ENCODE assay signal across 8 cellular contexts in the genomic region with DNA sequence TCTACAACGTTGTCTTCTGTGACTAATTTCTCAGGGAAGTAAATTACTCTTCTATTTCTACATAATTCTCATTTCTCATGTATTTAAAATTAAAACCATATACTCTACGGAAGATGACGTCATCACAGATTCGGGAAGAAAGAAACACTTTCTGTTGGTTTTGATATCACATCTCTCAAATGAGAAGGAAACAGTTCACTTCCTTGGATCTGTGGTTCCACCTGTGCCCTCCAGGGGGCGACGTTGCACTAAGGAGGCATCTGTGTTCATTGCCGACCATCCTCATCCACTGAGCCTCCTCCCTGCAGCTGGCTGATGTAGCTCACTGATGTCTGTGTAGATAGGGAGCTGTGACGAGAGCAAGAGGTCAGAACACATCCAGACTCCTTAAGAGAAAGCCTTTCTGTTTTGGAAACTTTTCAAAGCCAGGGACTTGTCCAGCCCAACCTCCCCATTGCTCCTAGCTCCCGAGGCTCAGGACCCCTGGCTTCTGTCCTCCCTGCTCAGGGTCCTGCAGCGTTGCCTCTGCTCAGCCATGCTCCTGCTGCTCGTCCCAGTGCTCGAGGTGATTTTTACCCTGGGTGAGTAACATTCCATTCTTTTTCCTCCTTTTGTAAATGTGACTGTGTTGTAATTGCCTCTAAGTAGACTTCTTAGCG.
DNase-seq lines count a peak whose midpoint lies in the region; ATAC-seq and TF ChIP-seq lines count a peak whose summit lies in the region.

No MANE protein-coding gene starts in this region.

- no peak overlapping the region for H4K8ac ChIP-seq in mesenchymal stem cell (ENCODE audit: low read length)

- H3K9me3 Mint-ChIP-seq in HFFc6: peaks cover 53% of the 10 kb centered on the region
- no peaks in the 10 kb centered on the region for H3K9me3 Mint-ChIP-seq in activated naive CD8-positive, alpha-beta T cell treated with anti-CD3 and anti-CD28 coated beads for 36 hours
- H3K9me3 Mint-ChIP-seq in stimulated activated naive B cell treated with anti-CD40 and anti-IgM and Interleukin-4, amounts not matched to agents 10 μg/mL and 1 μg/mL and 100 μg/mL, for 72 hours: no peaks in the 10 kb centered on the region

- H3K36me3 Mint-ChIP-seq in HFFc6 (ENCODE audit: low read depth): peaks cover 9% of the 10 kb centered on the region; the same call in 1 of the 2 replicates
- H3K36me3 Mint-ChIP-seq in activated naive CD8-positive, alpha-beta T cell treated with anti-CD3 and anti-CD28 coated beads for 36 hours: peaks cover 2% of the 10 kb centered on the region
- H3K36me3 Mint-ChIP-seq in stimulated activated naive B cell treated with anti-CD40 and anti-IgM and Interleukin-4, amounts not matched to agents 10 μg/mL and 1 μg/mL and 100 μg/mL, for 72 hours: no peaks in the 10 kb centered on the region

- H3K36me3 ChIP-seq in mesenchymal stem cell (ENCODE audit: control insufficient read depth in 1 of 2, insufficient read depth in 2 of 2, low read depth in 1 of 2, low read length in 2 of 2): no peaks in the 10 kb centered on the region

- no peak overlapping the region for H3K18ac ChIP-seq in mesenchymal stem cell (ENCODE audit: low read depth in 1 of 2, low read length in 2 of 2)

- H3K14ac ChIP-seq in mesenchymal stem cell (ENCODE audit: low read length in 2 of 2): no peak overlapping the region

- no peak overlapping the region for H3K4me3 Mint-ChIP-seq in HFFc6
- H3K4me3 Mint-ChIP-seq in activated naive CD8-positive, alpha-beta T cell treated with anti-CD3 and anti-CD28 coated beads for 36 hours: peak overlapping the region; percentile 83
- no peak overlapping the region for H3K4me3 Mint-ChIP-seq in stimulated activated naive B cell treated with anti-CD40 and anti-IgM and Interleukin-4, amounts not matched to agents 10 μg/mL and 1 μg/mL and 100 μg/mL, for 72 hours

- no peak overlapping the region for H2BK120ac ChIP-seq in mesenchymal stem cell (ENCODE audit: low read depth, low read length)

- no peak overlapping the region for H2AFZ ChIP-seq in mesenchymal stem cell (ENCODE audit: low read depth, low read length)

- no peak overlapping the region for H3K9ac ChIP-seq in mesenchymal stem cell (ENCODE audit: low read length)

- H3K23ac ChIP-seq in mesenchymal stem cell (ENCODE audit: low read length in 2 of 2): no peak overlapping the region

- peak; percentile 58 to 60 for ATAC-seq in stimulated activated naive B cell treated with anti-CD40 and anti-IgM and Interleukin-4, amounts not matched to agents 10 μg/mL and 1 μg/mL and 100 μg/mL, for 72 hours (replicated peaks)
- ATAC-seq in GM21390 (IDR thresholded peaks at IDR 0.05; ENCODE audit: unreplicated experiment): no peak

- H3K27ac Mint-ChIP-seq in HFFc6: no peak overlapping the region
- H3K27ac Mint-ChIP-seq in activated naive CD8-positive, alpha-beta T cell treated with anti-CD3 and anti-CD28 coated beads for 36 hours: peak overlapping the region; percentile 78
- H3K27ac Mint-ChIP-seq in stimulated activated naive B cell treated with anti-CD40 and anti-IgM and Interleukin-4, amounts not matched to agents 10 μg/mL and 1 μg/mL and 100 μg/mL, for 72 hours: no peak overlapping the region

- H3K9me3 ChIP-seq in mesenchymal stem cell (ENCODE audit: control insufficient read depth, low read length): no peaks in the 10 kb centered on the region

- H3K4me1 ChIP-seq in mesenchymal stem cell (ENCODE audit: control insufficient read depth, insufficient read depth, low read depth, low read length): no peaks in the 10 kb centered on the region

- DNase-seq in COLO829 (ENCODE audit: low spot score) (peak; percentile 16), HFFc6 (no peak), SW480 (ENCODE audit: low spot score) (peak; percentile 2), mesenchymal stem cell (peak; percentile 3), NOMO-1 (lab: John Stamatoyannopoulos, UW; ENCODE audit: unreplicated experiment in 2 of 2) (no peak)
- peak; percentile 66 for DNase-seq in activated naive CD8-positive, alpha-beta T cell treated with anti-CD3 and anti-CD28 coated beads for 36 hours
- DNase-seq in stimulated activated naive B cell treated with anti-CD40 and anti-IgM and Interleukin-4, amounts not matched to agents 10 μg/mL and 1 μg/mL and 100 μg/mL, for 72 hours: no peak

- H3K4ac ChIP-seq in mesenchymal stem cell (ENCODE audit: low read depth in 1 of 2, low read length in 2 of 2): no peak overlapping the region

- peak; percentile 60 for TF ChIP-seq CTCF in HFFc6 (IDR thresholded peaks at IDR 0.05)

- H3K4me2 ChIP-seq in mesenchymal stem cell (ENCODE audit: low read length, poor library complexity, severe bottlenecking): no peak overlapping the region

- WGBS in mesenchymal stem cell: 30% methylated on average over 12 of the region's 13 CpGs

- H3K27me3 ChIP-seq in mesenchymal stem cell (ENCODE audit: control insufficient read depth in 1 of 2, insufficient read depth in 1 of 2, low read length in 2 of 2): peaks cover 0 to 32% of the 10 kb centered on the region in 2 experiments

- no peak overlapping the region for H3K4me3 ChIP-seq in mesenchymal stem cell (ENCODE audit: insufficient read depth in 1 of 2, low read depth in 1 of 2, low read length in 2 of 2)

- no peak overlapping the region for H3K27ac ChIP-seq in mesenchymal stem cell (ENCODE audit: low read length, poor library complexity, severe bottlenecking)

- no peak overlapping the region for H4K91ac ChIP-seq in mesenchymal stem cell (ENCODE audit: low read length)

- H3K4me1 Mint-ChIP-seq in HFFc6 (ENCODE audit: low read depth): no peaks in the 10 kb centered on the region
- peaks cover 8% of the 10 kb centered on the region for H3K4me1 Mint-ChIP-seq in activated naive CD8-positive, alpha-beta T cell treated with anti-CD3 and anti-CD28 coated beads for 36 hours
- peaks cover 6 to 9% of the 10 kb centered on the region in 2 donors for H3K4me1 Mint-ChIP-seq in stimulated activated naive B cell treated with anti-CD40 and anti-IgM and Interleukin-4, amounts not matched to agents 10 μg/mL and 1 μg/mL and 100 μg/mL, for 72 hours

- no peak overlapping the region for H2BK15ac ChIP-seq in mesenchymal stem cell (ENCODE audit: low read depth, poor library complexity, severe bottlenecking)

- H2BK5ac ChIP-seq in mesenchymal stem cell (ENCODE audit: low read depth, low read length, poor library complexity, severe bottlenecking): no peak overlapping the region

- no peak overlapping the region for H2AK5ac ChIP-seq in mesenchymal stem cell (ENCODE audit: low read length, severe bottlenecking)

- no peaks in the 10 kb centered on the region; the same call in 1 of the 2 replicates for H3K27me3 Mint-ChIP-seq in HFFc6 (ENCODE audit: insufficient read depth)
- H3K27me3 Mint-ChIP-seq in activated naive CD8-positive, alpha-beta T cell treated with anti-CD3 and anti-CD28 coated beads for 36 hours: peaks cover 35% of the 10 kb centered on the region
- H3K27me3 Mint-ChIP-seq in stimulated activated naive B cell treated with anti-CD40 and anti-IgM and Interleukin-4, amounts not matched to agents 10 μg/mL and 1 μg/mL and 100 μg/mL, for 72 hours: peaks cover 29 to 46% of the 10 kb centered on the region in 2 donors

- H2BK12ac ChIP-seq in mesenchymal stem cell (ENCODE audit: low read length in 2 of 2): no peak overlapping the region

- H3K79me1 ChIP-seq in mesenchymal stem cell (replicated peaks; ENCODE audit: low read length, poor library complexity, severe bottlenecking): no peaks in the 10 kb centered on the region

Comparison
In these comparisons a context has a peak if more than half of its experiments do, and no peak if none do; other contexts are left out.
1. DNase-seq: peak in COLO829 (single experiment), SW480 (single experiment), activated naive CD8-positive, alpha-beta T cell treated with anti-CD3 and anti-CD28 coated beads for 36 hours (single experiment) and mesenchymal stem cell (single experiment); none in HFFc6 (single experiment), stimulated activated naive B cell treated with anti-CD40 and anti-IgM and Interleukin-4, amounts not matched to agents 10 μg/mL and 1 μg/mL and 100 μg/mL, for 72 hours (single experiment) and NOMO-1 (0 of 2).